3 cellular contexts compared by ENCODE assay signal in genomic region chr6:33367715-33368025, GRCh38. TPM values are rescaled to one million over a fixed set of nuclear protein-coding genes. Genes with fewer than 3 reads are reported as not detected.
DNase-seq lines count a peak whose midpoint lies in the region; ATAC-seq, FAIRE-seq and TF ChIP-seq lines count a peak whose summit lies in the region.
"Not testable (repeated sequence)": the region's sequence is repeated elsewhere in the genome, so short reads cannot be mapped to it uniquely, and the experiment has no call there.

No MANE protein-coding gene starts in this region.

- not testable (repeated sequence) for TF ChIP-seq POLR2A in K562 (conservative IDR thresholded peaks at IDR 0.05)

- H3K9ac ChIP-seq in K562 (ENCODE audit: insufficient read depth in 1 of 2, low read depth in 2 of 2, low read length in 2 of 2), result not testable (repeated sequence)

- not testable (repeated sequence) for TF ChIP-seq EP300 in K562 (IDR thresholded peaks at IDR 0.05; ENCODE audit: low read length)

- not testable (repeated sequence) for H3K36me3 ChIP-seq in HEK293 (ENCODE audit: control insufficient read depth in 2 of 2, insufficient read depth in 1 of 2, low read length in 2 of 2); K562 (ENCODE audit: control insufficient read depth, insufficient read depth, low read length); cardiac muscle cell

- FAIRE-seq in K562 (lab: Jason Lieb, UNC), result not testable (repeated sequence)

- intact Hi-C loops in K562 (cut with micrococcal nuclease), result not testable (repeated sequence)

- not testable (repeated sequence) for H3K4me3 ChIP-seq in HEK293 (ENCODE audit: low read depth, low read length); K562; cardiac muscle cell

- H3K9me1 ChIP-seq in K562 (ENCODE audit: control insufficient read depth, insufficient read depth, low read length), result not testable (repeated sequence)

- not testable (repeated sequence) for TF ChIP-seq CTCF in HEK293 (tag by site-specific recombination; IDR thresholded peaks at IDR 0.05); K562 (IDR thresholded peaks at IDR 0.05 in 2 of 3, conservative IDR thresholded peaks at IDR 0.05 in 1 of 3; ENCODE audit: insufficient read depth in 2 of 3, low read depth in 1 of 3, low read length in 3 of 3); cardiac muscle cell (IDR thresholded peaks at IDR 0.05; ENCODE audit: low read depth, low read length)

- BruUV-seq in K562 (replicated peaks; lab: Mats Ljungman, UMichigan), result not testable (repeated sequence)

- not testable (repeated sequence) for DNase-seq in K562 (ENCODE audit: extremely low read depth in 1 of 4, low spot score in 3 of 4); cardiac muscle cell (ENCODE audit: low read depth in 1 of 2, low spot score in 1 of 2)

- in situ Hi-C loops in K562 (cut with MboI), result not testable (repeated sequence)

- H3K79me2 ChIP-seq in K562 (ENCODE audit: control insufficient read depth, insufficient read depth, low read length), result not testable (repeated sequence)

- POLR2A ChIA-PET in HEK293 (lab: Yijun Ruan, JAX) (interaction anchor here (0.7 to 1.2 kb wide), 2 partner anchors 78 to 213 kb away, joined by 3 to 7 read pairs; partner anchors contain the start of genes BAK1 and PFDN6), K562 (lab: Yijun Ruan, JAX) (interaction anchor here (1.4 kb wide), 1 partner anchor 12 kb away, joined by 3 read pairs; no protein-coding TSS in a partner anchor)

- H3K27ac ChIP-seq in HEK293 (ENCODE audit: extremely low read depth, low read depth, low read length), result not testable (repeated sequence)
- H3K27ac ChIP-seq in K562 (ENCODE audit: extremely low read depth, low read depth, low read length) (peak overlapping the region; percentile 55; the same call in 1 of the 3 replicates), cardiac muscle cell (peak overlapping the region; percentile 57)

- CTCF ChIA-PET in HEK293 (lab: Yijun Ruan, JAX), result interaction anchor here (1.7 kb wide), 1 partner anchor 23 kb away, joined by 5 read pairs; no protein-coding TSS in a partner anchor
- CTCF ChIA-PET in K562 (lab: Yijun Ruan, JAX; ENCODE audit: low intra/inter-chr PET ratio), result not testable (repeated sequence)

- H3K4me2 ChIP-seq in K562 (ENCODE audit: insufficient read depth, low read length), result not testable (repeated sequence)

- H3K4me1 ChIP-seq in HEK293 (ENCODE audit: control insufficient read depth, insufficient read depth, low read length), result not testable (repeated sequence)
- H3K4me1 ChIP-seq in K562 (replicated peaks in 1 of 2; ENCODE audit: control insufficient read depth in 2 of 2, insufficient read depth in 2 of 2, low read length in 2 of 2) (peaks cover 25 to 30% of the 10 kb centered on the region in 2 experiments), cardiac muscle cell (ENCODE audit: low read depth) (peaks cover 17% of the 10 kb centered on the region)

- H3K9me3 ChIP-seq in HEK293 (ENCODE audit: control insufficient read depth, insufficient read depth, low read depth, low read length); K562 (replicated peaks; ENCODE audit: control insufficient read depth, insufficient read depth, low read depth, low read length); cardiac muscle cell (ENCODE audit: low read depth): not testable (repeated sequence)

- ATAC-seq in K562, result not testable (repeated sequence)

- TF ChIP-seq RAD21 in K562 (CRISPR knock-in tag; conservative IDR thresholded peaks at IDR 0.05 in 1 of 2, IDR thresholded peaks at IDR 0.05 in 1 of 2), result not testable (repeated sequence)

- not testable (repeated sequence) for H2AFZ ChIP-seq in K562 (ENCODE audit: low read depth, low read length)

- 50% methylated on average over 4 of the region's 5 CpGs for WGBS in K562 (ENCODE audit: insufficient coverage, low coverage, missing lambda C conversion rate)

- not testable (repeated sequence) for H4K20me1 ChIP-seq in K562 (replicated peaks; ENCODE audit: control insufficient read depth, insufficient read depth, low read length)

- not testable (repeated sequence) for H3K27me3 ChIP-seq in K562 (ENCODE audit: control insufficient read depth in 2 of 2, insufficient read depth in 2 of 2, low read length in 2 of 2); cardiac muscle cell

RNA-seq across cellular contexts. Expression of gene KIFC1, which starts 24.0 kb away (rescaled TPM):
- 117 and 182 TPM in 2 replicates for total RNA-seq in K562 (2011; cell fraction: chromatin; rRNA removed; ENCODE audit: low replicate concordance)
- 141 and 154 TPM in 2 replicates for total RNA-seq in K562 (2011; cell fraction: nucleolus; rRNA removed)
- total RNA-seq in K562 (2011; cell fraction: nucleoplasm; rRNA removed), result 113 and 129 TPM in 2 replicates
- total RNA-seq in K562 (2014; rRNA removed) (50.2 and 62.5 TPM in 2 replicates), K562 (2014; rRNA removed; fragmentation: Illumina TruSeq; extraction: Trizol) (38.6 and 42.3 TPM in 2 replicates), K562 (2015; rRNA removed; fragmentation: Illumina TruSeq; extraction: Trizol) (77.9 and 80.1 TPM in 2 replicates), K562 (2021) (79.2 and 85.6 TPM in 2 replicates), cardiac muscle cell (14.0 and 69.2 TPM in 2 replicates)
- polyA plus RNA-seq in K562 (2011; rRNA removed) (95.2 and 103 TPM in 2 replicates), K562 (2014; fragmentation: Illumina TruSeq; extraction: Trizol) (76.9 and 82.7 TPM in 2 replicates), K562 (2014; fragmentation: Nextera tagmentation; extraction: Ambion mirVana) (1 to 10 TPM; 1.3 to 2.2 TPM), K562 (2014; rRNA removed) (84.1 and 88.6 TPM in 2 replicates), cardiac muscle cell (9.4 and 33.3 TPM in 2 replicates)
- polyA plus RNA-seq in K562 (2011; cell fraction: cytosol; rRNA removed), result 82.9 and 95.7 TPM in 2 replicates
- 255 and 308 TPM in 2 replicates for polyA plus RNA-seq in K562 (2011; cell fraction: nucleus; rRNA removed)
- 70.1 and 78.9 TPM in 2 replicates for polyA plus RNA-seq in K562 (2012)
- 91.4 and 99.3 TPM in 2 replicates for polyA minus RNA-seq in K562 (2011; rRNA and poly(A)+ RNA removed)
- polyA minus RNA-seq in K562 (2011; cell fraction: cytosol; rRNA and poly(A)+ RNA removed), result 43.1 and 48.8 TPM in 2 replicates
- polyA minus RNA-seq in K562 (2011; cell fraction: nucleus; rRNA and poly(A)+ RNA removed), result 113 and 139 TPM in 2 replicates

RNA-seq across cellular contexts. Expression of gene PHF1, which starts 43.1 kb away (rescaled TPM):
- total RNA-seq in K562 (2011; cell fraction: chromatin; rRNA removed; ENCODE audit: low replicate concordance), result 151 and 284 TPM in 2 replicates
- 158 and 171 TPM in 2 replicates for total RNA-seq in K562 (2011; cell fraction: nucleolus; rRNA removed)
- total RNA-seq in K562 (2011; cell fraction: nucleoplasm; rRNA removed), result 141 and 150 TPM in 2 replicates
- total RNA-seq in K562 (2014; rRNA removed) (27.3 and 29.7 TPM in 2 replicates), K562 (2014; rRNA removed; fragmentation: Illumina TruSeq; extraction: Trizol) (16.2 and 20.8 TPM in 2 replicates), K562 (2015; rRNA removed; fragmentation: Illumina TruSeq; extraction: Trizol) (29.6 and 33.7 TPM in 2 replicates), K562 (2021) (42.1 and 43.2 TPM in 2 replicates), cardiac muscle cell (61.9 and 116 TPM in 2 replicates)
- polyA plus RNA-seq in K562 (2011; rRNA removed) (45.9 and 59.4 TPM in 2 replicates), K562 (2014; fragmentation: Illumina TruSeq; extraction: Trizol) (45.5 and 48.8 TPM in 2 replicates), K562 (2014; fragmentation: Nextera tagmentation; extraction: Ambion mirVana) (1 to 10 TPM; 3.7 to 4.0 TPM), K562 (2014; rRNA removed) (60.8 and 64.2 TPM in 2 replicates), cardiac muscle cell (34.5 and 62.1 TPM in 2 replicates)
- 56.9 and 69.4 TPM in 2 replicates for polyA plus RNA-seq in K562 (2011; cell fraction: cytosol; rRNA removed)
- 359 and 410 TPM in 2 replicates for polyA plus RNA-seq in K562 (2011; cell fraction: nucleus; rRNA removed)
- polyA plus RNA-seq in K562 (2012), result 42.7 and 85.4 TPM in 2 replicates
- 21.9 and 26.4 TPM in 2 replicates for polyA minus RNA-seq in K562 (2011; rRNA and poly(A)+ RNA removed)
- 12.4 and 15.0 TPM in 2 replicates for polyA minus RNA-seq in K562 (2011; cell fraction: cytosol; rRNA and poly(A)+ RNA removed)
- 40.8 and 50.0 TPM in 2 replicates for polyA minus RNA-seq in K562 (2011; cell fraction: nucleus; rRNA and poly(A)+ RNA removed)

RNA-seq across cellular contexts. Expression of gene DAXX, which starts 44.9 kb away (rescaled TPM):
- total RNA-seq in K562 (2011; cell fraction: chromatin; rRNA removed; ENCODE audit: low replicate concordance), result 51.6 and 76.0 TPM in 2 replicates
- total RNA-seq in K562 (2011; cell fraction: nucleolus; rRNA removed), result 39.7 and 45.7 TPM in 2 replicates
- 38.2 and 40.6 TPM in 2 replicates for total RNA-seq in K562 (2011; cell fraction: nucleoplasm; rRNA removed)
- total RNA-seq in K562 (2014; rRNA removed) (80.6 and 122 TPM in 2 replicates), K562 (2014; rRNA removed; fragmentation: Illumina TruSeq; extraction: Trizol) (61.7 and 68.7 TPM in 2 replicates), K562 (2015; rRNA removed; fragmentation: Illumina TruSeq; extraction: Trizol) (59.9 and 66.6 TPM in 2 replicates), K562 (2021) (69.0 and 70.6 TPM in 2 replicates), cardiac muscle cell (27.6 and 44.3 TPM in 2 replicates)
- polyA plus RNA-seq in K562 (2011; rRNA removed) (22.8 and 32.4 TPM in 2 replicates), K562 (2014; fragmentation: Illumina TruSeq; extraction: Trizol) (101 and 104 TPM in 2 replicates), K562 (2014; fragmentation: Nextera tagmentation; extraction: Ambion mirVana) (100 to 1,000 TPM in 1 of 2 experiments, 10 to 100 TPM in 1; 41.5 to 144 TPM), K562 (2014; rRNA removed) (47.4 and 67.2 TPM in 2 replicates), cardiac muscle cell (38.7 and 39.9 TPM in 2 replicates)
- 19.5 and 25.8 TPM in 2 replicates for polyA plus RNA-seq in K562 (2011; cell fraction: cytosol; rRNA removed)
- polyA plus RNA-seq in K562 (2011; cell fraction: nucleus; rRNA removed), result 106 and 140 TPM in 2 replicates
- polyA plus RNA-seq in K562 (2012), result 73.3 and 129 TPM in 2 replicates
- 11.5 and 12.0 TPM in 2 replicates for polyA minus RNA-seq in K562 (2011; rRNA and poly(A)+ RNA removed)
- polyA minus RNA-seq in K562 (2011; cell fraction: cytosol; rRNA and poly(A)+ RNA removed), result 17.0 and 19.9 TPM in 2 replicates
- polyA minus RNA-seq in K562 (2011; cell fraction: nucleus; rRNA and poly(A)+ RNA removed), result 34.1 and 35.5 TPM in 2 replicates

RNA-seq across cellular contexts. Expression of gene ZBTB22, which starts 50.1 kb away (rescaled TPM):
- total RNA-seq in K562 (2011; cell fraction: chromatin; rRNA removed; ENCODE audit: low replicate concordance), result 8.2 and 25.6 TPM in 2 replicates
- 20.4 and 20.8 TPM in 2 replicates for total RNA-seq in K562 (2011; cell fraction: nucleolus; rRNA removed)
- total RNA-seq in K562 (2011; cell fraction: nucleoplasm; rRNA removed), result 13.3 and 13.4 TPM in 2 replicates
- total RNA-seq in K562 (2014; rRNA removed) (11.9 and 12.2 TPM in 2 replicates), K562 (2014; rRNA removed; fragmentation: Illumina TruSeq; extraction: Trizol) (5.6 and 5.9 TPM in 2 replicates), K562 (2015; rRNA removed; fragmentation: Illumina TruSeq; extraction: Trizol) (8.2 and 8.4 TPM in 2 replicates), K562 (2021) (10.0 and 11.1 TPM in 2 replicates), cardiac muscle cell (37.0 and 48.0 TPM in 2 replicates)
- polyA plus RNA-seq in K562 (2011; rRNA removed) (5.8 and 9.4 TPM in 2 replicates), K562 (2014; fragmentation: Illumina TruSeq; extraction: Trizol) (7.1 TPM in 2 replicates), K562 (2014; fragmentation: Nextera tagmentation; extraction: Ambion mirVana) (under 1 TPM; 0.21 to 0.30 TPM), K562 (2014; rRNA removed) (8.7 and 10.3 TPM in 2 replicates), cardiac muscle cell (29.1 and 40.7 TPM in 2 replicates)
- 9.0 and 12.6 TPM in 2 replicates for polyA plus RNA-seq in K562 (2011; cell fraction: cytosol; rRNA removed)
- 13.4 and 20.4 TPM in 2 replicates for polyA plus RNA-seq in K562 (2011; cell fraction: nucleus; rRNA removed)
- polyA plus RNA-seq in K562 (2012), result 9.5 and 11.3 TPM in 2 replicates
- 7.1 and 7.7 TPM in 2 replicates for polyA minus RNA-seq in K562 (2011; rRNA and poly(A)+ RNA removed)
- 6.3 and 7.0 TPM in 2 replicates for polyA minus RNA-seq in K562 (2011; cell fraction: cytosol; rRNA and poly(A)+ RNA removed)
- 11.4 and 12.3 TPM in 2 replicates for polyA minus RNA-seq in K562 (2011; cell fraction: nucleus; rRNA and poly(A)+ RNA removed)

RNA-seq across cellular contexts. Expression of gene CUTA, which starts 50.2 kb away (rescaled TPM):
- total RNA-seq in K562 (2011; cell fraction: chromatin; rRNA removed; ENCODE audit: low replicate concordance), result 90.7 and 171 TPM in 2 replicates
- 247 and 251 TPM in 2 replicates for total RNA-seq in K562 (2011; cell fraction: nucleolus; rRNA removed)
- 190 and 192 TPM in 2 replicates for total RNA-seq in K562 (2011; cell fraction: nucleoplasm; rRNA removed)
- 310 and 413 TPM in 2 replicates for total RNA-seq in K562 (2014; rRNA removed)
- 192 and 203 TPM in 2 replicates for total RNA-seq in K562 (2014; rRNA removed; fragmentation: Illumina TruSeq; extraction: Trizol)
- 316 and 317 TPM in 2 replicates for total RNA-seq in K562 (2015; rRNA removed; fragmentation: Illumina TruSeq; extraction: Trizol)
- total RNA-seq in K562 (2021), result 369 and 372 TPM in 2 replicates
- polyA plus RNA-seq in K562 (2011; rRNA removed), result 166 and 178 TPM in 2 replicates
- polyA plus RNA-seq in K562 (2011; cell fraction: cytosol; rRNA removed), result 269 and 458 TPM in 2 replicates
- 356 and 369 TPM in 2 replicates for polyA plus RNA-seq in K562 (2011; cell fraction: nucleus; rRNA removed)
- polyA plus RNA-seq in K562 (2012), result 506 and 529 TPM in 2 replicates
- polyA plus RNA-seq in K562 (2014; fragmentation: Illumina TruSeq; extraction: Trizol), result 264 and 434 TPM in 2 replicates
- 100 to 1,000 TPM; 653 to 682 TPM for polyA plus RNA-seq in K562 (2014; fragmentation: Nextera tagmentation; extraction: Ambion mirVana)
- polyA plus RNA-seq in K562 (2014; rRNA removed), result 296 and 360 TPM in 2 replicates
- polyA minus RNA-seq in K562 (2011; rRNA and poly(A)+ RNA removed), result 142 and 158 TPM in 2 replicates
- polyA minus RNA-seq in K562 (2011; cell fraction: cytosol; rRNA and poly(A)+ RNA removed), result 90.0 and 120 TPM in 2 replicates
- 56.4 and 86.2 TPM in 2 replicates for polyA minus RNA-seq in K562 (2011; cell fraction: nucleus; rRNA and poly(A)+ RNA removed)
- 304 and 348 TPM in 2 replicates for total RNA-seq in cardiac muscle cell
- polyA plus RNA-seq in cardiac muscle cell, result 426 and 501 TPM in 2 replicates
